In genomic region chr1:107056426-107057196, GRCh38 we compare ENCODE assay signal across 1 cellular context.
A peak's percentile ranks its signal among the peaks of the same experiment; 100 is the strongest.
TF ChIP-seq lines count a peak whose summit lies in the region.

PRMT6 (plus strand) TSS chr1:107056674; CDS start chr1:107056716, 42 bp downstream.

TF ChIP-seq in HepG2, 621 proteins besides CTCF, POLR2A, EP300 and RAD21 (continued from another document and continues in another):
- TF ChIP-seq HOMEZ (CRISPR knock-in tag; IDR thresholded peaks at IDR 0.05; ENCODE audit: low read depth) (no peak), EHMT2 (IDR thresholded peaks at IDR 0.05; ENCODE audit: borderline replicate concordance, low read depth, low read length) (no peak), SMAD3 (CRISPR knock-in tag; IDR thresholded peaks at IDR 0.05) (0 out of 2 replicates have a peak, but pooled peaks have one; percentile 54), AKAP8 (CRISPR knock-in tag; IDR thresholded peaks at IDR 0.05) (0 out of 2 replicates have a peak, but pooled peaks have one; percentile 32), SIX4 (CRISPR knock-in tag; IDR thresholded peaks at IDR 0.05) (no peak), POGZ (CRISPR knock-in tag; IDR thresholded peaks at IDR 0.05) (peak; percentile 54; the same call in 1 of the 2 replicates), ASH2L (IDR thresholded peaks at IDR 0.05; ENCODE audit: insufficient read length, low read depth, low read length) (peak; percentile 77), IRF2 (CRISPR knock-in tag; IDR thresholded peaks at IDR 0.05) (peak; percentile 71; the same call in 1 of the 2 replicates), ARID4A (CRISPR knock-in tag; IDR thresholded peaks at IDR 0.05; ENCODE audit: borderline replicate concordance) (peak; percentile 79; the same call in 1 of the 2 replicates), ZNF564 (CRISPR knock-in tag; IDR thresholded peaks at IDR 0.05) (no peak), KAT8 (CRISPR knock-in tag; IDR thresholded peaks at IDR 0.05) (peak; percentile 84), ZNF264 (CRISPR knock-in tag; IDR thresholded peaks at IDR 0.05) (0 out of 2 replicates have a peak, but pooled peaks have one; percentile 38), TAF1 (CRISPR knock-in tag; IDR thresholded peaks at IDR 0.05) (peak; percentile 84), IKZF1 (IDR thresholded peaks at IDR 0.05) (no peak), REXO4 (CRISPR knock-in tag; IDR thresholded peaks at IDR 0.05; ENCODE audit: borderline replicate concordance) (no peak; the same call in 1 of the 2 replicates), ETV5 (CRISPR knock-in tag; IDR thresholded peaks at IDR 0.05; ENCODE audit: borderline replicate concordance) (peak; percentile 59; the same call in 1 of the 2 replicates), ELF1 (CRISPR knock-in tag; IDR thresholded peaks at IDR 0.05) (peak; percentile 97), ZNF224 (CRISPR knock-in tag; IDR thresholded peaks at IDR 0.05) (no peak; the same call in 1 of the 2 replicates), TOE1 (CRISPR knock-in tag; IDR thresholded peaks at IDR 0.05) (no peak), ZNF781 (CRISPR knock-in tag; IDR thresholded peaks at IDR 0.05; ENCODE audit: borderline replicate concordance, not compliant biosample characterization) (peak; percentile 16), THAP8 (CRISPR knock-in tag; IDR thresholded peaks at IDR 0.05; ENCODE audit: borderline replicate concordance) (peak; percentile 27; the same call in 1 of the 2 replicates), ZNF432 (CRISPR knock-in tag; IDR thresholded peaks at IDR 0.05; ENCODE audit: borderline replicate concordance) (0 out of 2 replicates have a peak, but pooled peaks have one; percentile 53), MAX (IDR thresholded peaks at IDR 0.05) (peak; percentile 69), ZSCAN20 (CRISPR knock-in tag; IDR thresholded peaks at IDR 0.05; ENCODE audit: borderline replicate concordance) (peak; percentile 22; the same call in 1 of the 2 replicates), DR1 (CRISPR knock-in tag; IDR thresholded peaks at IDR 0.05) (0 out of 2 replicates have a peak, but pooled peaks have one; percentile 8), BRD4 (CRISPR knock-in tag; IDR thresholded peaks at IDR 0.05) (peak; percentile 51), ZFP37 (CRISPR knock-in tag; IDR thresholded peaks at IDR 0.05; ENCODE audit: borderline replicate concordance) (no peak), ZBTB7A (CRISPR knock-in tag; IDR thresholded peaks at IDR 0.05) (0 out of 2 replicates have a peak, but pooled peaks have one; percentile 15), GABPB1 (CRISPR knock-in tag; IDR thresholded peaks at IDR 0.05) (peak; percentile 96), ZFAT (CRISPR knock-in tag; conservative IDR thresholded peaks at IDR 0.05) (no peak), TEAD3 (CRISPR knock-in tag; optimal IDR thresholded peaks at IDR 0.05; ENCODE audit: borderline replicate concordance) (peak; percentile 23), SAP130 (CRISPR knock-in tag; IDR thresholded peaks at IDR 0.05; ENCODE audit: low read depth) (peak; percentile 57), BRCA1 (CRISPR knock-in tag; IDR thresholded peaks at IDR 0.05) (0 out of 2 replicates have a peak, but pooled peaks have one; percentile 48), ZNF484 (CRISPR knock-in tag; IDR thresholded peaks at IDR 0.05; ENCODE audit: borderline replicate concordance, low read depth) (no peak), ZNF558 (CRISPR knock-in tag; IDR thresholded peaks at IDR 0.05; ENCODE audit: borderline replicate concordance) (peak; percentile 60; the same call in 1 of the 2 replicates)
- TF ChIP-seq, protein P1, sequence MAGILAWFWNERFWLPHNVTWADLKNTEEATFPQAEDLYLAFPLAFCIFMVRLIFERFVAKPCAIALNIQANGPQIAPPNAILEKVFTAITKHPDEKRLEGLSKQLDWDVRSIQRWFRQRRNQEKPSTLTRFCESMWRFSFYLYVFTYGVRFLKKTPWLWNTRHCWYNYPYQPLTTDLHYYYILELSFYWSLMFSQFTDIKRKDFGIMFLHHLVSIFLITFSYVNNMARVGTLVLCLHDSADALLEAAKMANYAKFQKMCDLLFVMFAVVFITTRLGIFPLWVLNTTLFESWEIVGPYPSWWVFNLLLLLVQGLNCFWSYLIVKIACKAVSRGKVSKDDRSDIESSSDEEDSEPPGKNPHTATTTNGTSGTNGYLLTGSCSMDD (CRISPR knock-in tag; IDR thresholded peaks at IDR 0.05): no peak
- TF ChIP-seq, protein P2, sequence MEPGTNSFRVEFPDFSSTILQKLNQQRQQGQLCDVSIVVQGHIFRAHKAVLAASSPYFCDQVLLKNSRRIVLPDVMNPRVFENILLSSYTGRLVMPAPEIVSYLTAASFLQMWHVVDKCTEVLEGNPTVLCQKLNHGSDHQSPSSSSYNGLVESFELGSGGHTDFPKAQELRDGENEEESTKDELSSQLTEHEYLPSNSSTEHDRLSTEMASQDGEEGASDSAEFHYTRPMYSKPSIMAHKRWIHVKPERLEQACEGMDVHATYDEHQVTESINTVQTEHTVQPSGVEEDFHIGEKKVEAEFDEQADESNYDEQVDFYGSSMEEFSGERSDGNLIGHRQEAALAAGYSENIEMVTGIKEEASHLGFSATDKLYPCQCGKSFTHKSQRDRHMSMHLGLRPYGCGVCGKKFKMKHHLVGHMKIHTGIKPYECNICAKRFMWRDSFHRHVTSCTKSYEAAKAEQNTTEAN (CRISPR knock-in tag; conservative IDR thresholded peaks at IDR 0.05): 0 out of 2 replicates have a peak, but pooled peaks have one; percentile 61
- TF ChIP-seq, protein P3, sequence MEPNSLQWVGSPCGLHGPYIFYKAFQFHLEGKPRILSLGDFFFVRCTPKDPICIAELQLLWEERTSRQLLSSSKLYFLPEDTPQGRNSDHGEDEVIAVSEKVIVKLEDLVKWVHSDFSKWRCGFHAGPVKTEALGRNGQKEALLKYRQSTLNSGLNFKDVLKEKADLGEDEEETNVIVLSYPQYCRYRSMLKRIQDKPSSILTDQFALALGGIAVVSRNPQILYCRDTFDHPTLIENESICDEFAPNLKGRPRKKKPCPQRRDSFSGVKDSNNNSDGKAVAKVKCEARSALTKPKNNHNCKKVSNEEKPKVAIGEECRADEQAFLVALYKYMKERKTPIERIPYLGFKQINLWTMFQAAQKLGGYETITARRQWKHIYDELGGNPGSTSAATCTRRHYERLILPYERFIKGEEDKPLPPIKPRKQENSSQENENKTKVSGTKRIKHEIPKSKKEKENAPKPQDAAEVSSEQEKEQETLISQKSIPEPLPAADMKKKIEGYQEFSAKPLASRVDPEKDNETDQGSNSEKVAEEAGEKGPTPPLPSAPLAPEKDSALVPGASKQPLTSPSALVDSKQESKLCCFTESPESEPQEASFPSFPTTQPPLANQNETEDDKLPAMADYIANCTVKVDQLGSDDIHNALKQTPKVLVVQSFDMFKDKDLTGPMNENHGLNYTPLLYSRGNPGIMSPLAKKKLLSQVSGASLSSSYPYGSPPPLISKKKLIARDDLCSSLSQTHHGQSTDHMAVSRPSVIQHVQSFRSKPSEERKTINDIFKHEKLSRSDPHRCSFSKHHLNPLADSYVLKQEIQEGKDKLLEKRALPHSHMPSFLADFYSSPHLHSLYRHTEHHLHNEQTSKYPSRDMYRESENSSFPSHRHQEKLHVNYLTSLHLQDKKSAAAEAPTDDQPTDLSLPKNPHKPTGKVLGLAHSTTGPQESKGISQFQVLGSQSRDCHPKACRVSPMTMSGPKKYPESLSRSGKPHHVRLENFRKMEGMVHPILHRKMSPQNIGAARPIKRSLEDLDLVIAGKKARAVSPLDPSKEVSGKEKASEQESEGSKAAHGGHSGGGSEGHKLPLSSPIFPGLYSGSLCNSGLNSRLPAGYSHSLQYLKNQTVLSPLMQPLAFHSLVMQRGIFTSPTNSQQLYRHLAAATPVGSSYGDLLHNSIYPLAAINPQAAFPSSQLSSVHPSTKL (CRISPR knock-in tag; IDR thresholded peaks at IDR 0.05): 0 out of 2 replicates have a peak, but pooled peaks have one; percentile 27
- TF ChIP-seq, protein P4, sequence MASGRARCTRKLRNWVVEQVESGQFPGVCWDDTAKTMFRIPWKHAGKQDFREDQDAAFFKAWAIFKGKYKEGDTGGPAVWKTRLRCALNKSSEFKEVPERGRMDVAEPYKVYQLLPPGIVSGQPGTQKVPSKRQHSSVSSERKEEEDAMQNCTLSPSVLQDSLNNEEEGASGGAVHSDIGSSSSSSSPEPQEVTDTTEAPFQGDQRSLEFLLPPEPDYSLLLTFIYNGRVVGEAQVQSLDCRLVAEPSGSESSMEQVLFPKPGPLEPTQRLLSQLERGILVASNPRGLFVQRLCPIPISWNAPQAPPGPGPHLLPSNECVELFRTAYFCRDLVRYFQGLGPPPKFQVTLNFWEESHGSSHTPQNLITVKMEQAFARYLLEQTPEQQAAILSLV (CRISPR knock-in tag; IDR thresholded peaks at IDR 0.05; ENCODE audit: borderline replicate concordance): peak; percentile 39; the same call in 1 of the 2 replicates
- TF ChIP-seq, protein P5, sequence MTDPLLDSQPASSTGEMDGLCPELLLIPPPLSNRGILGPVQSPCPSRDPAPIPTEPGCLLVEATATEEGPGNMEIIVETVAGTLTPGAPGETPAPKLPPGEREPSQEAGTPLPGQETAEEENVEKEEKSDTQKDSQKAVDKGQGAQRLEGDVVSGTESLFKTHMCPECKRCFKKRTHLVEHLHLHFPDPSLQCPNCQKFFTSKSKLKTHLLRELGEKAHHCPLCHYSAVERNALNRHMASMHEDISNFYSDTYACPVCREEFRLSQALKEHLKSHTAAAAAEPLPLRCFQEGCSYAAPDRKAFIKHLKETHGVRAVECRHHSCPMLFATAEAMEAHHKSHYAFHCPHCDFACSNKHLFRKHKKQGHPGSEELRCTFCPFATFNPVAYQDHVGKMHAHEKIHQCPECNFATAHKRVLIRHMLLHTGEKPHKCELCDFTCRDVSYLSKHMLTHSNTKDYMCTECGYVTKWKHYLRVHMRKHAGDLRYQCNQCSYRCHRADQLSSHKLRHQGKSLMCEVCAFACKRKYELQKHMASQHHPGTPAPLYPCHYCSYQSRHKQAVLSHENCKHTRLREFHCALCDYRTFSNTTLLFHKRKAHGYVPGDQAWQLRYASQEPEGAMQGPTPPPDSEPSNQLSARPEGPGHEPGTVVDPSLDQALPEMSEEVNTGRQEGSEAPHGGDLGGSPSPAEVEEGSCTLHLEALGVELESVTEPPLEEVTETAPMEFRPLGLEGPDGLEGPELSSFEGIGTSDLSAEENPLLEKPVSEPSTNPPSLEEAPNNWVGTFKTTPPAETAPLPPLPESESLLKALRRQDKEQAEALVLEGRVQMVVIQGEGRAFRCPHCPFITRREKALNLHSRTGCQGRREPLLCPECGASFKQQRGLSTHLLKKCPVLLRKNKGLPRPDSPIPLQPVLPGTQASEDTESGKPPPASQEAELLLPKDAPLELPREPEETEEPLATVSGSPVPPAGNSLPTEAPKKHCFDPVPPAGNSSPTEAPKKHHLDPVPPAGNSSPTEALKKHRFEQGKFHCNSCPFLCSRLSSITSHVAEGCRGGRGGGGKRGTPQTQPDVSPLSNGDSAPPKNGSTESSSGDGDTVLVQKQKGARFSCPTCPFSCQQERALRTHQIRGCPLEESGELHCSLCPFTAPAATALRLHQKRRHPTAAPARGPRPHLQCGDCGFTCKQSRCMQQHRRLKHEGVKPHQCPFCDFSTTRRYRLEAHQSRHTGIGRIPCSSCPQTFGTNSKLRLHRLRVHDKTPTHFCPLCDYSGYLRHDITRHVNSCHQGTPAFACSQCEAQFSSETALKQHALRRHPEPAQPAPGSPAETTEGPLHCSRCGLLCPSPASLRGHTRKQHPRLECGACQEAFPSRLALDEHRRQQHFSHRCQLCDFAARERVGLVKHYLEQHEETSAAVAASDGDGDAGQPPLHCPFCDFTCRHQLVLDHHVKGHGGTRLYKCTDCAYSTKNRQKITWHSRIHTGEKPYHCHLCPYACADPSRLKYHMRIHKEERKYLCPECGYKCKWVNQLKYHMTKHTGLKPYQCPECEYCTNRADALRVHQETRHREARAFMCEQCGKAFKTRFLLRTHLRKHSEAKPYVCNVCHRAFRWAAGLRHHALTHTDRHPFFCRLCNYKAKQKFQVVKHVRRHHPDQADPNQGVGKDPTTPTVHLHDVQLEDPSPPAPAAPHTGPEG (CRISPR knock-in tag; IDR thresholded peaks at IDR 0.05): peak; percentile 69; the same call in 1 of the 2 replicates
